8 cellular contexts compared by ENCODE assay signal in genomic region chr1:19468397-19468956, GRCh38. TPM values are rescaled to one million over a fixed set of nuclear protein-coding genes. Genes with fewer than 3 reads are reported as not detected.
DNase-seq lines count a peak whose midpoint lies in the region; ATAC-seq, FAIRE-seq and TF ChIP-seq lines count a peak whose summit lies in the region.

No MANE protein-coding gene starts in this region.

- no peaks in the 10 kb centered on the region for H3K9me3 ChIP-seq in CD4-positive, CD25-positive, alpha-beta regulatory T cell (ENCODE audit: control insufficient read depth in 2 of 2, low read length in 2 of 2)
- H3K9me3 ChIP-seq in H9 (ENCODE audit: control insufficient read depth, low read depth, low read length) (no peaks in the 10 kb centered on the region), testis (no peaks in the 10 kb centered on the region)

- H3K79me2 ChIP-seq in H9 (ENCODE audit: insufficient read depth, low read length), result peaks cover 58% of the 10 kb centered on the region; the same call in 1 of the 2 replicates

- H3K18ac ChIP-seq in H9 (ENCODE audit: insufficient read length, low read depth, low read length), result no peak overlapping the region

- no peak overlapping the region for H3K23ac ChIP-seq in H9 (ENCODE audit: insufficient read length, low read depth, low read length)

- H4K5ac ChIP-seq in H9 (ENCODE audit: insufficient read length, low read depth, low read length), result no peak overlapping the region

- H3K27ac ChIP-seq in CD4-positive, CD25-positive, alpha-beta regulatory T cell (ENCODE audit: insufficient read depth, low read length, poor library complexity, severe bottlenecking), result peak overlapping the region; percentile 70
- no peak overlapping the region for H3K27ac ChIP-seq in H9 (ENCODE audit: insufficient read length, low read depth, low read length)
- H3K27ac ChIP-seq in testis, result peak overlapping the region; percentile 20 to 21

- H3K27me3 Mint-ChIP-seq in CD4-positive, CD25-positive, alpha-beta regulatory T cell, result no peaks in the 10 kb centered on the region
- H3K27me3 Mint-ChIP-seq in H9 (ENCODE audit: low read depth) (no peaks in the 10 kb centered on the region), mesothelial cell of epicardium (ENCODE audit: low read depth) (no peaks in the 10 kb centered on the region)
- H3K27me3 Mint-ChIP-seq in activated naive CD8-positive, alpha-beta T cell treated with anti-CD3 and anti-CD28 coated beads, Interleukin-2, amount 50 U/mL, for 24 hours, result no peaks in the 10 kb centered on the region

- H2BK20ac ChIP-seq in H9 (ENCODE audit: low read depth, low read length, poor library complexity, severe bottlenecking), result no peak overlapping the region

- H3K4me1 ChIP-seq in CD4-positive, CD25-positive, alpha-beta regulatory T cell (ENCODE audit: control insufficient read depth, insufficient read depth, low read length, poor library complexity, severe bottlenecking), result peaks cover 90% of the 10 kb centered on the region
- H3K4me1 ChIP-seq in H9 (ENCODE audit: insufficient read depth, low read length) (peaks cover 9% of the 10 kb centered on the region; the same call in 1 of the 2 replicates), testis (peaks cover 39% of the 10 kb centered on the region)

- H3K9me3 Mint-ChIP-seq in CD4-positive, CD25-positive, alpha-beta regulatory T cell, result no peaks in the 10 kb centered on the region
- H3K9me3 Mint-ChIP-seq in H9, result no peaks in the 10 kb centered on the region
- no peaks in the 10 kb centered on the region for H3K9me3 Mint-ChIP-seq in activated naive CD8-positive, alpha-beta T cell treated with anti-CD3 and anti-CD28 coated beads, Interleukin-2, amount 50 U/mL, for 24 hours
- H3K9me3 Mint-ChIP-seq in mesothelial cell of epicardium, result no peaks in the 10 kb centered on the region

- H2AK5ac ChIP-seq in H9 (ENCODE audit: insufficient read length, low read length), result no peak overlapping the region

- H3K23me2 ChIP-seq in H9 (ENCODE audit: insufficient read length, low read depth, low read length, poor library complexity, severe bottlenecking), result no peaks in the 10 kb centered on the region

- peak; percentile 91 to 93 for ATAC-seq in CD4-positive, CD25-positive, alpha-beta regulatory T cell (ENCODE audit: low read depth in 2 of 2)
- ATAC-seq in activated naive CD8-positive, alpha-beta T cell treated with anti-CD3 and anti-CD28 coated beads, Interleukin-2, amount 50 U/mL, for 24 hours, result peak; percentile 85
- no peak for ATAC-seq in HG03025 (IDR thresholded peaks at IDR 0.05; ENCODE audit: low FRiP score, unreplicated experiment)

- TF ChIP-seq CTCF in H9 (conservative IDR thresholded peaks at IDR 0.05) (no peak), mesothelial cell of epicardium (IDR thresholded peaks at IDR 0.05; ENCODE audit: unreplicated experiment) (no peak), testis (IDR thresholded peaks at IDR 0.05) (no peak)

- no peak for FAIRE-seq in RCC 7860 (lab: Jason Lieb, UNC)

- H3K36me3 Mint-ChIP-seq in CD4-positive, CD25-positive, alpha-beta regulatory T cell, result peaks cover 27% of the 10 kb centered on the region
- H3K36me3 Mint-ChIP-seq in H9 (ENCODE audit: insufficient read depth in 1 of 3, low read depth in 3 of 3) (peaks cover 9 to 27% (median 22%) of the 10 kb centered on the region in 3 experiments; a peak in 6 of 7 replicates), mesothelial cell of epicardium (peaks cover 11% of the 10 kb centered on the region)
- peaks cover 26% of the 10 kb centered on the region for H3K36me3 Mint-ChIP-seq in activated naive CD8-positive, alpha-beta T cell treated with anti-CD3 and anti-CD28 coated beads, Interleukin-2, amount 50 U/mL, for 24 hours (ENCODE audit: low read depth)

- peaks cover 32% of the 10 kb centered on the region for H3K36me3 ChIP-seq in CD4-positive, CD25-positive, alpha-beta regulatory T cell (ENCODE audit: control insufficient read depth, insufficient read depth, low read length)
- H3K36me3 ChIP-seq in testis (ENCODE audit: low read depth, missing control alignments), result no peaks in the 10 kb centered on the region

- H3K4ac ChIP-seq in H9 (ENCODE audit: low read depth, low read length), result no peak overlapping the region

- no peak overlapping the region for H2BK12ac ChIP-seq in H9 (ENCODE audit: insufficient read length, low read depth, low read length)

- no peak overlapping the region for H3K4me2 ChIP-seq in H9 (ENCODE audit: insufficient read depth, insufficient read length, low read length)

- no peak overlapping the region for H4K8ac ChIP-seq in H9 (replicated peaks; ENCODE audit: insufficient read length, low read depth, low read length)

- no peak overlapping the region for H2BK5ac ChIP-seq in H9 (ENCODE audit: insufficient read length, low read length)

- H3K4me3 ChIP-seq in CD4-positive, CD25-positive, alpha-beta regulatory T cell (ENCODE audit: low read depth, low read length), result peak overlapping the region; percentile 47
- H3K4me3 ChIP-seq in testis, result no peak overlapping the region

- TF ChIP-seq POLR2A in testis (IDR thresholded peaks at IDR 0.05), result no peak

- intact Hi-C loops in testis (cut with DNase I; ENCODE audit: low total_unique reads), result no loop called here

- no peaks in the 10 kb centered on the region for H3K27me3 ChIP-seq in CD4-positive, CD25-positive, alpha-beta regulatory T cell (ENCODE audit: control insufficient read depth, insufficient read depth, low read length)
- H3K27me3 ChIP-seq in H9 (ENCODE audit: insufficient read depth, low read length), result no peaks in the 10 kb centered on the region
- no peaks in the 10 kb centered on the region for H3K27me3 ChIP-seq in testis

- no peak overlapping the region for H2AFZ ChIP-seq in H9 (ENCODE audit: low read length)

- H3K56ac ChIP-seq in H9 (ENCODE audit: insufficient read length, low read depth, low read length), result no peak overlapping the region

- H3K14ac ChIP-seq in H9 (ENCODE audit: insufficient read depth, low read length), result no peak overlapping the region; the same call in 1 of the 2 replicates

- H3K27ac Mint-ChIP-seq in CD4-positive, CD25-positive, alpha-beta regulatory T cell, result peak overlapping the region; percentile 87 to 97 (median 93)
- H3K27ac Mint-ChIP-seq in H9 (peak overlapping the region; percentile 47 to 76 (median 60); a peak in 6 of 7 replicates), mesothelial cell of epicardium (peak overlapping the region; percentile 54)
- H3K27ac Mint-ChIP-seq in activated naive CD8-positive, alpha-beta T cell treated with anti-CD3 and anti-CD28 coated beads, Interleukin-2, amount 50 U/mL, for 24 hours, result peak overlapping the region; percentile 98

- no peak overlapping the region for H3T11ph ChIP-seq in H9 (ENCODE audit: low read length)

- H4K20me1 ChIP-seq in H9 (ENCODE audit: control insufficient read depth, insufficient read depth, insufficient read length), result no peaks in the 10 kb centered on the region

- H3K4me1 Mint-ChIP-seq in CD4-positive, CD25-positive, alpha-beta regulatory T cell, result peaks cover 28 to 95% (median 74%) of the 10 kb centered on the region in 4 donors
- H3K4me1 Mint-ChIP-seq in H9, result peaks cover 59 to 67% of the 10 kb centered on the region in 2 experiments
- H3K4me1 Mint-ChIP-seq in activated naive CD8-positive, alpha-beta T cell treated with anti-CD3 and anti-CD28 coated beads, Interleukin-2, amount 50 U/mL, for 24 hours, result peaks cover 92% of the 10 kb centered on the region
- H3K4me1 Mint-ChIP-seq in mesothelial cell of epicardium, result peaks cover 15% of the 10 kb centered on the region

- H2BK120ac ChIP-seq in H9 (ENCODE audit: low read depth, low read length, poor library complexity, severe bottlenecking), result no peak overlapping the region

- peak overlapping the region; percentile 78 to 87 (median 80) for H3K4me3 Mint-ChIP-seq in CD4-positive, CD25-positive, alpha-beta regulatory T cell
- H3K4me3 Mint-ChIP-seq in H9 (no peak overlapping the region; a peak in 1 of 5 replicates), mesothelial cell of epicardium (no peak overlapping the region)
- peak overlapping the region; percentile 76 for H3K4me3 Mint-ChIP-seq in activated naive CD8-positive, alpha-beta T cell treated with anti-CD3 and anti-CD28 coated beads, Interleukin-2, amount 50 U/mL, for 24 hours

- no peaks in the 10 kb centered on the region for H3K79me1 ChIP-seq in H9 (ENCODE audit: insufficient read depth, low read depth, low read length, poor library complexity, severe bottlenecking)

- no peak overlapping the region; the same call in 1 of the 2 replicates for H2BK15ac ChIP-seq in H9 (ENCODE audit: low read depth, low read length)

- peak; percentile 39 to 87 (median 62) for DNase-seq in CD4-positive, CD25-positive, alpha-beta regulatory T cell
- DNase-seq in H9, result no peak
- peak; percentile 44 for DNase-seq in RCC 7860 (ENCODE audit: low spot score)
- DNase-seq in activated naive CD8-positive, alpha-beta T cell treated with anti-CD3 and anti-CD28 coated beads, Interleukin-2, amount 50 U/mL, for 24 hours, result peak; percentile 67
- DNase-seq in mesothelial cell of epicardium (ENCODE audit: low spot score in 2 of 2, unreplicated experiment in 2 of 2), result no peak
- DNase-seq in testis, result no peak
- DNase-seq in NCI-H345 (lab: John Stamatoyannopoulos, UW), result no peak

- no CpG with 5 or more reads among the region's 15 CpGs for WGBS in H9 (ENCODE audit: extremely low coverage, insufficient read length, low lambda C conversion rate)
- WGBS in testis, 2 donors, result 78 to 85% methylated on average over 13 to 15 of the region's 15 CpGs

- H3K9ac ChIP-seq in H9 (ENCODE audit: extremely low read depth, insufficient read length, low read length), result no peak overlapping the region

- no peak overlapping the region for H4K91ac ChIP-seq in H9 (ENCODE audit: insufficient read length, low read depth, low read length)

RNA-seq across cellular contexts. Expression of gene CAPZB, which starts 16.9 kb away (rescaled TPM):
- 372 TPM for total RNA-seq in CD4-positive, CD25-positive, alpha-beta regulatory T cell
- 100 to 1,000 TPM; 384 to 588 (median 518) TPM for polyA plus RNA-seq in CD4-positive, CD25-positive, alpha-beta regulatory T cell
- total RNA-seq in H9 (2021), result 343 and 348 TPM in 2 replicates
- 192 to 209 TPM (median 204 TPM) in 3 replicates for total RNA-seq in mesothelial cell of epicardium
- total RNA-seq in testis, result 100 to 1,000 TPM; 147 to 207 TPM
- 502 TPM for polyA plus RNA-seq in testis (ENCODE audit: insufficient read depth, low read depth, low replicate concordance)

Comparison
In these comparisons a context has a peak if more than half of its experiments do, and no peak if none do; other contexts are left out.
1. DNase-seq: peak in CD4-positive, CD25-positive, alpha-beta regulatory T cell (3 of 3), RCC 7860 (single experiment) and activated naive CD8-positive, alpha-beta T cell treated with anti-CD3 and anti-CD28 coated beads, Interleukin-2, amount 50 U/mL, for 24 hours (single experiment); none in H9 (single experiment), mesothelial cell of epicardium (0 of 2), testis (single experiment) and NCI-H345 (single experiment).
2. H3K4me3 Mint-ChIP-seq: peak in CD4-positive, CD25-positive, alpha-beta regulatory T cell (4 of 4) and activated naive CD8-positive, alpha-beta T cell treated with anti-CD3 and anti-CD28 coated beads, Interleukin-2, amount 50 U/mL, for 24 hours (single experiment); none in H9 (0 of 2) and mesothelial cell of epicardium (single experiment).
3. Peak in every context shown above with its lines, with median percentiles within 50 percentile points of each other: H3K27ac Mint-ChIP-seq.